12 cellular contexts compared by ENCODE assay signal in the genomic region with DNA sequence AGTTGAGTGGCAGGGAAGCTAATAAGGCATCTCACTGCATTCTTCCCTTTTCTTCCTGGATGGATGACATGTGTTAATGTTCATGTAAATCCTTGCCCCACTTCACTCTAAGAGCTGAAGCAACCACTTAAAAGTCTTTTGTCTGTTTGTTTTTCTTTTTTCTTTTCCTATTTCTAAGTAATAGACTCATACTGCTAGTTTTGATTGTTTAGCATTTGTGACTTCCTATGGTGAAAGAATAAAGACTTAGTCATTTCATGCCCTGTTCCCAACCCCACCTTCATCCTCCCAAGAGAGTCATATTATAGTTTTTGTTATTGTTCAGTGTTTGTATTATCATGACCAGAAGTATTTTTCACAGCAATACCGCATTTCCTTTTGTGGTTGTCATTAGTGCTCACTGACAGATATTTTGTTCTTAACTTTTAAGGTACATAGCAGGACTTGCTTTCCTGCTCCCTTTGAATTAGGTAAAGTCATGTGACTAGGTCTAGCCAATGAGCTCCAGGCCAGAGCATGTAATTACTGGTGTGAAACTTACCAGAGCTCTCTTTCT. TPM values are rescaled to one million over a fixed set of nuclear protein-coding genes. Genes with fewer than 3 reads are reported as not detected.
DNase-seq lines count a peak whose midpoint lies in the region; ATAC-seq, FAIRE-seq and TF ChIP-seq lines count a peak whose summit lies in the region.
"Had no signal": no experiment of that assay in that cellular context is flagged by ENCODE, and none has a peak within 500 bp of the region (broad histone marks: within the 10 kb centered on the region; RNA-seq: fewer than 3 reads in every experiment).

No MANE protein-coding gene starts in this region.

- intact Hi-C loops in HepG2 (cut with micrococcal nuclease; ENCODE audit: unreplicated experiment): no loop called here
- intact Hi-C loops in transverse colon (cut with DNase I; ENCODE audit: low total_unique reads): no loop called here

- TF ChIP-seq EP300 in HepG2 (IDR thresholded peaks at IDR 0.05; ENCODE audit: low read depth in 2 of 2, low read length in 2 of 2) (no peak), HepG2 (CRISPR knock-in tag; IDR thresholded peaks at IDR 0.05; ENCODE audit: borderline replicate concordance) (no peak), transverse colon (IDR thresholded peaks at IDR 0.05; ENCODE audit: low read depth) (no peak)

- in situ Hi-C loops in HepG2 (cut with HindIII; ENCODE audit: extremely low pct_ligation_motif_present, low pct_unique_long_range_greater_than_20kb): no loop called here
- in situ Hi-C loops in transverse colon (cut with MboI; ENCODE audit: low pct_ligation_motif_present in 1 of 4, low pct_unique_long_range_greater_than_20kb in 1 of 4, low sequenced_read_pairs in 3 of 4): no loop called here

- H4K20me1 ChIP-seq in HepG2 (ENCODE audit: insufficient read depth, low read length): no peaks in the 10 kb centered on the region
- no peaks in the 10 kb centered on the region for H4K20me1 ChIP-seq in smooth muscle cell (ENCODE audit: low read depth)

- H3K4me3 ChIP-seq in liver (ENCODE audit: low read depth in 1 of 3, low read length in 3 of 3) (no peak overlapping the region), HepG2 (replicated peaks in 1 of 3; ENCODE audit: insufficient read depth in 1 of 3, low read depth in 2 of 3, low read length in 3 of 3) (no peak overlapping the region), transverse colon (no peak overlapping the region), smooth muscle cell (no peak overlapping the region)

- H3K27ac ChIP-seq in liver (ENCODE audit: low read depth in 1 of 2, low read length in 2 of 2) (no peak overlapping the region), HepG2 (ENCODE audit: extremely low read length, insufficient read depth, low read length) (no peak overlapping the region), transverse colon (peak overlapping the region in 1 of 4 donors; percentile 2), smooth muscle cell (ENCODE audit: low read depth) (no peak overlapping the region)
- H3K27ac ChIP-seq: neutrophil had no signal

- CTCF ChIA-PET in HepG2 (lab: Yijun Ruan, JAX; ENCODE audit: low intra/inter-chr PET ratio, low total read pairs): no interaction called here

- H3K9me3 ChIP-seq in liver (ENCODE audit: control insufficient read depth in 4 of 4, low read length in 3 of 4) (peaks cover 0 to 2% (median under 1%) of the 10 kb centered on the region in 4 donors), HepG2 (ENCODE audit: low read length) (peaks cover 8% of the 10 kb centered on the region; the same call in 1 of the 2 replicates), transverse colon (peaks cover 0 to 10% of the 10 kb centered on the region in 2 donors), smooth muscle cell (replicated peaks; ENCODE audit: low read depth) (no peaks in the 10 kb centered on the region)
- H3K9me3 ChIP-seq: neutrophil had no signal

- DNase-seq in HepG2 (ENCODE audit: low spot score) (no peak), T-helper 22 cell (ENCODE audit: low read depth) (peak; percentile 39), transverse colon (peak; percentile 23), amniotic stem cell (lab: John Stamatoyannopoulos, UW) (no peak), smooth muscle cell (lab: John Stamatoyannopoulos, UW; ENCODE audit: unreplicated experiment) (no peak)
- DNase-seq in activated CD4-positive, CD25-positive, alpha-beta regulatory T cell (lab: John Stamatoyannopoulos, UW): no peak
- DNase-seq: DMS79, hypothalamus had no signal

- H3K9ac ChIP-seq in liver (ENCODE audit: low read depth in 1 of 2, low read length in 2 of 2) (no peak overlapping the region), HepG2 (ENCODE audit: insufficient read depth, low read depth, low read length) (no peak overlapping the region), smooth muscle cell (ENCODE audit: low read depth) (no peak overlapping the region)

- H2AFZ ChIP-seq in HepG2 (ENCODE audit: low read length) (no peak overlapping the region), smooth muscle cell (ENCODE audit: low read depth) (no peak overlapping the region)

- ATAC-seq in HepG2 (no peak), esophagus mucosa (peak; percentile 66)
- ATAC-seq: Panc1 had no signal

- H3K79me2 ChIP-seq in HepG2 (ENCODE audit: insufficient read depth, low read length) (no peaks in the 10 kb centered on the region), smooth muscle cell (ENCODE audit: low read depth) (no peaks in the 10 kb centered on the region)

- no peak for TF ChIP-seq CTCF in liver (IDR thresholded peaks at IDR 0.05; ENCODE audit: low read depth, low read length, missing input control)
- no peak for TF ChIP-seq CTCF in HepG2 (CRISPR knock-in tag; IDR thresholded peaks at IDR 0.05)
- TF ChIP-seq CTCF in transverse colon (IDR thresholded peaks at IDR 0.05): no peak
- TF ChIP-seq CTCF in smooth muscle cell (IDR thresholded peaks at IDR 0.05; ENCODE audit: borderline replicate concordance, insufficient read depth, poor library complexity, severe bottlenecking): no peak

- POLR2A ChIA-PET in HepG2 (lab: Yijun Ruan, JAX): no interaction called here

- TF ChIP-seq RAD21 in liver (IDR thresholded peaks at IDR 0.05) (no peak), HepG2 (CRISPR knock-in tag; IDR thresholded peaks at IDR 0.05) (no peak)

- BruUV-seq in HepG2 (replicated peaks; lab: Mats Ljungman, UMichigan): no TSS peak

- H3K27me3 ChIP-seq in liver (ENCODE audit: control insufficient read depth in 4 of 4, insufficient read depth in 4 of 4, low read length in 3 of 4): no peaks in the 10 kb centered on the region
- H3K27me3 ChIP-seq in HepG2 (ENCODE audit: control insufficient read depth in 1 of 2, insufficient read depth in 2 of 2, low read length in 2 of 2): no peaks in the 10 kb centered on the region; a peak in 1 of 5 replicates
- no peaks in the 10 kb centered on the region for H3K27me3 ChIP-seq in transverse colon
- no peaks in the 10 kb centered on the region for H3K27me3 ChIP-seq in smooth muscle cell (ENCODE audit: low read depth)
- H3K27me3 ChIP-seq: neutrophil had no signal

- H3K36me3 ChIP-seq in liver (ENCODE audit: control insufficient read depth in 4 of 4, insufficient read depth in 3 of 4, low read depth in 1 of 4, low read length in 3 of 4) (no peaks in the 10 kb centered on the region), HepG2 (replicated peaks in 1 of 2; ENCODE audit: control insufficient read depth in 1 of 2, insufficient read depth in 2 of 2, low read length in 2 of 2) (no peaks in the 10 kb centered on the region), transverse colon (no peaks in the 10 kb centered on the region), smooth muscle cell (ENCODE audit: low read depth) (no peaks in the 10 kb centered on the region)
- H3K36me3 ChIP-seq: neutrophil had no signal

- no peaks in the 10 kb centered on the region for H3F3A ChIP-seq in smooth muscle cell (ENCODE audit: low read depth)

- no peak overlapping the region for H3K4me2 ChIP-seq in HepG2 (ENCODE audit: low read depth, low read length)
- no peak overlapping the region for H3K4me2 ChIP-seq in smooth muscle cell

- no peak for TF ChIP-seq POLR2A in HepG2 (IDR thresholded peaks at IDR 0.05; ENCODE audit: insufficient read depth in 1 of 2, low read depth in 2 of 2, low read length in 2 of 2)
- TF ChIP-seq POLR2A in transverse colon (IDR thresholded peaks at IDR 0.05): no peak

- no peak for FAIRE-seq in HepG2 (lab: Jason Lieb, UNC)

- H3K4me1 ChIP-seq in liver (ENCODE audit: control insufficient read depth in 4 of 4, insufficient read depth in 4 of 4, low read length in 3 of 4): no peaks in the 10 kb centered on the region
- no peaks in the 10 kb centered on the region for H3K4me1 ChIP-seq in HepG2 (ENCODE audit: insufficient read depth, low read length)
- no peaks in the 10 kb centered on the region for H3K4me1 ChIP-seq in transverse colon
- H3K4me1 ChIP-seq in smooth muscle cell (ENCODE audit: low read depth): no peaks in the 10 kb centered on the region

- 92% methylated on average over 1 of the region's 1 CpG for WGBS in liver
- 57% methylated on average over 1 of the region's 1 CpG for WGBS in HepG2 (ENCODE audit: low lambda C conversion rate)
- WGBS in transverse colon (ENCODE audit: low coverage in 1 of 2), 2 donors: 81 to 86% methylated on average over 1 of the region's 1 CpG
- WGBS in smooth muscle cell (ENCODE audit: low lambda C conversion rate): 96% methylated on average over 1 of the region's 1 CpG

TF ChIP-seq in liver, 16 proteins besides CTCF, POLR2A, EP300 and RAD21 (continues in another document):
- TF ChIP-seq FOXA1 (IDR thresholded peaks at IDR 0.05): no peak
- TF ChIP-seq RXRA (IDR thresholded peaks at IDR 0.05): no peak
- TF ChIP-seq YY1 (IDR thresholded peaks at IDR 0.05): no peak

TF ChIP-seq in HepG2, 621 proteins besides CTCF, POLR2A, EP300 and RAD21 (continues in another document):
- no peak for TF ChIP-seq SCMH1 (CRISPR knock-in tag; IDR thresholded peaks at IDR 0.05; ENCODE audit: borderline replicate concordance)

RNA-seq across cellular contexts. Expression of a gene that starts 18.1 kb away (rescaled TPM):
- total RNA-seq in liver (100 to 1,000 TPM in 1 of 2 donors, 10 to 100 TPM in 1; 76.7 to 208 TPM), HepG2 (2016; rRNA removed; fragmentation: Illumina TruSeq; extraction: Trizol) (not detected in 2 replicates), esophagus mucosa (not detected), transverse colon (not detected), smooth muscle cell (not detected in 2 replicates)
- polyA plus RNA-seq in liver (100 to 1,000 TPM in 1 of 2 donors, 10 to 100 TPM in 1; 86.8 to 584 TPM), HepG2 (2011; rRNA removed) (not detected in 2 replicates), smooth muscle cell (not detected in 2 replicates)
- not detected in 2 replicates for total RNA-seq in HepG2 (2016; cell fraction: cytosol; rRNA removed; fragmentation: Illumina TruSeq; extraction: Trizol; ENCODE audit: low read depth)
- total RNA-seq in HepG2 (2016; cell fraction: insoluble cytoplasmic fraction; rRNA removed; fragmentation: Illumina TruSeq; extraction: Trizol): not detected in 2 replicates
- not detected in 2 replicates for total RNA-seq in HepG2 (2016; cell fraction: membrane; rRNA removed; fragmentation: Illumina TruSeq; extraction: Trizol)
- not detected in 2 replicates for total RNA-seq in HepG2 (2016; cell fraction: nucleus; rRNA removed; fragmentation: Illumina TruSeq; extraction: Trizol)
- polyA plus RNA-seq in HepG2 (2011; cell fraction: cytosol; rRNA removed): not detected in 2 replicates
- polyA plus RNA-seq in HepG2 (2011; cell fraction: nucleus; rRNA removed): not detected in 2 replicates
- polyA plus RNA-seq in HepG2 (2012): not detected in 2 replicates
- polyA plus RNA-seq in HepG2 (2016; cell fraction: cytosol; fragmentation: Illumina TruSeq; extraction: Trizol; ENCODE audit: low read depth): not detected in 2 replicates
- not detected in 2 replicates for polyA plus RNA-seq in HepG2 (2016; cell fraction: insoluble cytoplasmic fraction; fragmentation: Illumina TruSeq; extraction: Trizol; ENCODE audit: low read depth)
- not detected in 2 replicates for polyA plus RNA-seq in HepG2 (2016; cell fraction: membrane; fragmentation: Illumina TruSeq; extraction: Trizol; ENCODE audit: low read depth)
- polyA plus RNA-seq in HepG2 (2016; cell fraction: nucleus; fragmentation: Illumina TruSeq; extraction: Trizol; ENCODE audit: insufficient read depth, low read depth): not detected in 2 replicates
- not detected in 2 replicates for polyA minus RNA-seq in HepG2 (2011; rRNA and poly(A)+ RNA removed; ENCODE audit: low replicate concordance)
- polyA minus RNA-seq in HepG2 (2011; cell fraction: cytosol; rRNA and poly(A)+ RNA removed): not detected in 2 replicates
- polyA minus RNA-seq in HepG2 (2011; cell fraction: nucleus; rRNA and poly(A)+ RNA removed): not detected in 2 replicates

Comparison
In these comparisons a context has a peak if more than half of its experiments do, and no peak if none do; other contexts are left out.
1. RNA of a gene that starts 18.1 kb away (total RNA-seq): 76.7 to 208 TPM in liver; not detected in HepG2, not detected in esophagus mucosa (single experiment), not detected in transverse colon and not detected in smooth muscle cell; every median in the first group is over 10 times any median in the second.
2. DNase-seq: peak in T-helper 22 cell (single experiment) and transverse colon (single experiment); none in HepG2 (single experiment), activated CD4-positive, CD25-positive, alpha-beta regulatory T cell (0 of 4), amniotic stem cell (single experiment) and smooth muscle cell (single experiment).